ENCODE assay signal across 16 cellular contexts in the genomic region with DNA sequence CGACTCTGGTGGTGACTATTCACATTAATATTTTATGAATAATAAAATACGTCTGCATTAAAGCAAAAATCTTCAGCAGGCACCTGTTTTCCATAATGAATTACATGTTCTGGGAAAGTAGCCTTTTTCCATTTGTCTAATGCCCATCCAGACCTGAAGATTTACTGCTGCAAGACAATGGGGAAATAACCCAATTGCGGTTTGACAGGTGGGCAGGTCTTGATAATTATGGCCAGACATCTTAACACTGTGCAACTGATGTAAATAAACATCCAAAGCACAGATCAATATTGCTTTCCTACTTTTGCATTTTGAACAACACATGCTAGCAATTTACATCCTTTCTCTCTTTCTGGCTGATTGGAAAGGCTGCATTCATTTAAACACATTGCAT.
"Had no signal": no experiment of that assay in that cellular context is flagged by ENCODE, and none has a peak within 500 bp of the region (broad histone marks: within the 10 kb centered on the region; RNA-seq: fewer than 3 reads in every experiment).

No MANE protein-coding gene starts in this region.

- H3K27ac ChIP-seq: coronary artery, esophagus squamous epithelium, pancreas, thoracic aorta, upper lobe of right lung had no signal

- ATAC-seq: activated CD8-positive, alpha-beta T cell treated with anti-CD3 and anti-CD28 coated beads for 36 hours; activated naive CD4-positive, alpha-beta T cell treated with anti-CD3 and anti-CD28 coated beads, Interleukin-2, amount 50 U/mL, for 72 hours; activated T-cell treated with anti-CD3 and anti-CD28 coated beads, Interleukin-2, amount 50 U/mL, for 72 hours; pancreas; stimulated activated effector memory CD8-positive, alpha-beta T cell treated with anti-CD3 and anti-CD28 coated beads, Interleukin-12 subunit alpha, Interleukin-12 subunit beta, amount 100 ng/mL, for 72 hours; upper lobe of right lung; WTC11 had no signal

- H3K4me3 ChIP-seq: coronary artery, esophagus squamous epithelium, pancreas, thoracic aorta, upper lobe of right lung had no signal

- FAIRE-seq: endothelial cell of umbilical vein, pancreas, TTC549 had no signal

- H3K4me1 ChIP-seq: esophagus squamous epithelium, pancreas, upper lobe of right lung had no signal

- H3K36me3 ChIP-seq: pancreas, thoracic aorta had no signal

- H3K27me3 ChIP-seq: esophagus squamous epithelium, pancreas, upper lobe of right lung had no signal

- H3K9me3 ChIP-seq: esophagus squamous epithelium, pancreas, thoracic aorta, upper lobe of right lung had no signal

- DNase-seq: activated CD4-positive, alpha-beta T cell treated with anti-CD3 and anti-CD28 coated beads for 48 hours; activated CD8-positive, alpha-beta T cell treated with anti-CD3 and anti-CD28 coated beads for 36 hours; activated gamma-delta T cell; activated T-cell treated with anti-CD3 and anti-CD28 coated beads, Interleukin-2, amount 50 U/mL, for 72 hours; esophagus squamous epithelium; glutamatergic neuron; kidney glomerular epithelial cell; pancreas; upper lobe of right lung had no signal
